Comparison of ENCODE assay signal across 12 cellular contexts in the genomic region with DNA sequence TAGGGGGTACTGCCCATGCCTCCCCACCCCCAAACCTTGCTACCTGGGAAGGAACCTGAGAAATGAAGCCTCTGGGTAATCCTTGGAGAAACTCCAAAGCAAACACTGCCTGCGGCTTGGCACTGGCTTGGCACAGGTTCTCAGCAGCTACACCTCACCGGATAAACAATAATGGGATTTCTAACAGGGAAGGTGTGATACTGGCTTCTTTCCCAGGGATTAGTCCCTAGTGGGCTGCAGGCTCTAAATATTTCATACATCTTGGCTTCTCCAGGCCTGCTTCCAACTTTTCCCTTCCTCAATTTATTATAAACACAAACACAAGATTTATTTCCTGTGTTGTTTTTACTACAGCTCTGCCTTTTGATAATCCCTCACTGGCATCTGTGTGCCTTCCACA. TPM values are rescaled to one million over a fixed set of nuclear protein-coding genes. Genes with fewer than 3 reads are reported as not detected.
A peak's percentile ranks its signal among the peaks of the same experiment; 100 is the strongest.
DNase-seq lines count a peak whose midpoint lies in the region; ATAC-seq and TF ChIP-seq lines count a peak whose summit lies in the region.
"Had no signal": no experiment of that assay in that cellular context is flagged by ENCODE, and none has a peak within 500 bp of the region (broad histone marks: within the 10 kb centered on the region; RNA-seq: fewer than 3 reads in every experiment).

No MANE protein-coding gene starts in this region.

- H3K27ac Mint-ChIP-seq in osteocyte (ENCODE audit: unreplicated experiment), result peak overlapping the region; percentile 33
- H3K27ac Mint-ChIP-seq: T-helper 1 cell treated with Interleukin-12 subunit alpha and Interleukin-12 subunit beta and Interleukin-4 antibody, amounts not matched to agents 30 μg/mL and 1 μg/mL, for 36 hours had no signal

- H3K4me3 Mint-ChIP-seq in osteocyte (ENCODE audit: unreplicated experiment), result no peak overlapping the region
- H3K4me3 Mint-ChIP-seq: T-helper 1 cell treated with Interleukin-12 subunit alpha and Interleukin-12 subunit beta and Interleukin-4 antibody, amounts not matched to agents 30 μg/mL and 1 μg/mL, for 36 hours had no signal

- TF ChIP-seq EP300 in Ishikawa (IDR thresholded peaks at IDR 0.05; ENCODE audit: borderline replicate concordance), result peak; percentile 54; the same call in 1 of the 2 replicates

- H3K4me1 Mint-ChIP-seq in osteocyte (ENCODE audit: unreplicated experiment), result peaks cover 38% of the 10 kb centered on the region

- H3K9me3 Mint-ChIP-seq in osteocyte (ENCODE audit: unreplicated experiment), result no peaks in the 10 kb centered on the region
- H3K9me3 Mint-ChIP-seq: T-helper 1 cell treated with Interleukin-12 subunit alpha and Interleukin-12 subunit beta and Interleukin-4 antibody, amounts not matched to agents 30 μg/mL and 1 μg/mL, for 36 hours had no signal

- ATAC-seq in GM19023 (IDR thresholded peaks at IDR 0.05; ENCODE audit: unreplicated experiment), result no peak
- ATAC-seq in HG03520 (IDR thresholded peaks at IDR 0.05; ENCODE audit: unreplicated experiment), result no peak

- peaks cover 37% of the 10 kb centered on the region for H3K36me3 Mint-ChIP-seq in osteocyte (ENCODE audit: unreplicated experiment)

- TF ChIP-seq CTCF in osteocyte (IDR thresholded peaks at IDR 0.05), result no peak

- H3K27me3 Mint-ChIP-seq in osteocyte (ENCODE audit: unreplicated experiment), result no peaks in the 10 kb centered on the region

- TF ChIP-seq RAD21 in Ishikawa (IDR thresholded peaks at IDR 0.05; ENCODE audit: low read depth), result no peak

- DNase-seq in NCI-H345 (lab: John Stamatoyannopoulos, UW) (peak; percentile 67), cerebellar cortex (ENCODE audit: low spot score) (peak; percentile 90), osteocyte (ENCODE audit: extremely low spot score, unreplicated experiment) (no peak)
- no peak for DNase-seq in NK-92 treated with Interleukin-12 subunit alpha and Interleukin-12 subunit beta, amount 100 ng/mL, for 24 hours (lab: John Stamatoyannopoulos, UW)
- DNase-seq in activated CD4-positive, alpha-beta T cell treated with anti-CD3 and anti-CD28 coated beads for 1 hour, result no peak
- DNase-seq: activated CD4-positive, alpha-beta T cell treated with anti-CD3 and anti-CD28 coated beads, Interleukin-2, amount 50 U/mL, for 48 hours; activated naive CD4-positive, alpha-beta T cell; esophagus squamous epithelium had no signal

TF ChIP-seq in Ishikawa, 13 proteins besides CTCF, POLR2A, EP300 and RAD21:
- TF ChIP-seq, protein P1, sequence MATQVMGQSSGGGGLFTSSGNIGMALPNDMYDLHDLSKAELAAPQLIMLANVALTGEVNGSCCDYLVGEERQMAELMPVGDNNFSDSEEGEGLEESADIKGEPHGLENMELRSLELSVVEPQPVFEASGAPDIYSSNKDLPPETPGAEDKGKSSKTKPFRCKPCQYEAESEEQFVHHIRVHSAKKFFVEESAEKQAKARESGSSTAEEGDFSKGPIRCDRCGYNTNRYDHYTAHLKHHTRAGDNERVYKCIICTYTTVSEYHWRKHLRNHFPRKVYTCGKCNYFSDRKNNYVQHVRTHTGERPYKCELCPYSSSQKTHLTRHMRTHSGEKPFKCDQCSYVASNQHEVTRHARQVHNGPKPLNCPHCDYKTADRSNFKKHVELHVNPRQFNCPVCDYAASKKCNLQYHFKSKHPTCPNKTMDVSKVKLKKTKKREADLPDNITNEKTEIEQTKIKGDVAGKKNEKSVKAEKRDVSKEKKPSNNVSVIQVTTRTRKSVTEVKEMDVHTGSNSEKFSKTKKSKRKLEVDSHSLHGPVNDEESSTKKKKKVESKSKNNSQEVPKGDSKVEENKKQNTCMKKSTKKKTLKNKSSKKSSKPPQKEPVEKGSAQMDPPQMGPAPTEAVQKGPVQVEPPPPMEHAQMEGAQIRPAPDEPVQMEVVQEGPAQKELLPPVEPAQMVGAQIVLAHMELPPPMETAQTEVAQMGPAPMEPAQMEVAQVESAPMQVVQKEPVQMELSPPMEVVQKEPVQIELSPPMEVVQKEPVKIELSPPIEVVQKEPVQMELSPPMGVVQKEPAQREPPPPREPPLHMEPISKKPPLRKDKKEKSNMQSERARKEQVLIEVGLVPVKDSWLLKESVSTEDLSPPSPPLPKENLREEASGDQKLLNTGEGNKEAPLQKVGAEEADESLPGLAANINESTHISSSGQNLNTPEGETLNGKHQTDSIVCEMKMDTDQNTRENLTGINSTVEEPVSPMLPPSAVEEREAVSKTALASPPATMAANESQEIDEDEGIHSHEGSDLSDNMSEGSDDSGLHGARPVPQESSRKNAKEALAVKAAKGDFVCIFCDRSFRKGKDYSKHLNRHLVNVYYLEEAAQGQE (IDR thresholded peaks at IDR 0.05; ENCODE audit: low read depth), result no peak
- TF ChIP-seq ZBTB7A (IDR thresholded peaks at IDR 0.05; ENCODE audit: low read depth) (no peak), TEAD4 (IDR thresholded peaks at IDR 0.05) (peak; percentile 50), NFIC (IDR thresholded peaks at IDR 0.05) (peak; percentile 100), TAF1 (IDR thresholded peaks at IDR 0.05; ENCODE audit: low read depth) (no peak), CREB1 (IDR thresholded peaks at IDR 0.05; ENCODE audit: low read depth) (no peak), EGR1 (IDR thresholded peaks at IDR 0.05) (no peak), TCF12 (IDR thresholded peaks at IDR 0.05; ENCODE audit: low read depth) (peak; percentile 84), FOXM1 (IDR thresholded peaks at IDR 0.05; ENCODE audit: borderline replicate concordance, low read depth) (no peak), YY1 (IDR thresholded peaks at IDR 0.05; ENCODE audit: low read depth) (no peak), CEBPB (IDR thresholded peaks at IDR 0.05) (no peak)
- TF ChIP-seq, protein P2, sequence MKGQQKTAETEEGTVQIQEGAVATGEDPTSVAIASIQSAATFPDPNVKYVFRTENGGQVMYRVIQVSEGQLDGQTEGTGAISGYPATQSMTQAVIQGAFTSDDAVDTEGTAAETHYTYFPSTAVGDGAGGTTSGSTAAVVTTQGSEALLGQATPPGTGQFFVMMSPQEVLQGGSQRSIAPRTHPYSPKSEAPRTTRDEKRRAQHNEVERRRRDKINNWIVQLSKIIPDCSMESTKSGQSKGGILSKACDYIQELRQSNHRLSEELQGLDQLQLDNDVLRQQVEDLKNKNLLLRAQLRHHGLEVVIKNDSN (IDR thresholded peaks at IDR 0.05), result no peak
- TF ChIP-seq, protein P3, sequence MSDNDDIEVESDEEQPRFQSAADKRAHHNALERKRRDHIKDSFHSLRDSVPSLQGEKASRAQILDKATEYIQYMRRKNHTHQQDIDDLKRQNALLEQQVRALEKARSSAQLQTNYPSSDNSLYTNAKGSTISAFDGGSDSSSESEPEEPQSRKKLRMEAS (IDR thresholded peaks at IDR 0.05), result no peak
TF ChIP-seq in Ishikawa: peak in this region for 3.

RNA-seq across cellular contexts. Expression of a gene that starts 12.5 kb away (rescaled TPM):
- total RNA-seq in osteocyte, result 118 and 138 TPM in 2 replicates

Comparison
In these comparisons a context has a peak if more than half of its experiments do, and no peak if none do; other contexts are left out.
1. DNase-seq: peak in NCI-H345 (single experiment) and cerebellar cortex (single experiment); none in osteocyte (single experiment), NK-92 treated with Interleukin-12 subunit alpha and Interleukin-12 subunit beta, amount 100 ng/mL, for 24 hours (single experiment) and activated CD4-positive, alpha-beta T cell treated with anti-CD3 and anti-CD28 coated beads for 1 hour (single experiment).